Comparison of ENCODE assay signal across 29 cellular contexts in the genomic region with DNA sequence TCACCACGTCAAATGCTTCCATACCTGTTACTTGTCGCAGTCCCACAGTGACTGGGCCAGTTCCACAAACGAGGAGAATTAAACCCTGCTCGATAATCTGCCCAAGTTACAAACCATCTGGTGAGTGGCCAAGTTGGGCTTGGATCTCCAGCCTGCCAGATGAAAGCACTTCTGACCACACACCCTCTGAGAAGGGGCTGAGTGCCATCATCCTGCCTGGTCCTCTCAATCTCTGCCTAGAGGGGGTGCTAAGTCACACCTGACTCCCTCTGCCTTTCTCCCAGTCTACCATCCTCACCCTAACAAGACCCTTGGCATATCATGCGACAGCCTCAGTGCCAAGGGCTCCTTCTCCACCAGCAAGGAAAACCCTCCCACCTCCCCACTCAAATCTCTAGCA. TPM values are rescaled to one million over a fixed set of nuclear protein-coding genes. Genes with fewer than 3 reads are reported as not detected.
DNase-seq lines count a peak whose midpoint lies in the region; ATAC-seq and TF ChIP-seq lines count a peak whose summit lies in the region.
"Had no signal": no experiment of that assay in that cellular context is flagged by ENCODE, and none has a peak within 500 bp of the region (broad histone marks: within the 10 kb centered on the region; RNA-seq: fewer than 3 reads in every experiment).

No MANE protein-coding gene starts in this region.

- H3K9me3 ChIP-seq in H9 (ENCODE audit: control insufficient read depth, low read depth, low read length) = no peaks in the 10 kb centered on the region
- H3K9me3 ChIP-seq in T-helper 17 cell (ENCODE audit: control insufficient read depth, low read length, poor library complexity, severe bottlenecking) = no peaks in the 10 kb centered on the region
- no peaks in the 10 kb centered on the region for H3K9me3 ChIP-seq in endodermal cell (ENCODE audit: control insufficient read depth, low read length)
- no peaks in the 10 kb centered on the region for H3K9me3 ChIP-seq in mucosa of descending colon
- H3K9me3 ChIP-seq: pancreas, SJCRH30 had no signal

- H3T11ph ChIP-seq in H9 (ENCODE audit: low read length) = no peak overlapping the region

- H3K4me3 ChIP-seq in endodermal cell (ENCODE audit: low read length) (no peak overlapping the region), mucosa of descending colon (no peak overlapping the region)
- H3K4me3 ChIP-seq: dorsolateral prefrontal cortex, pancreas, SJCRH30 had no signal

- H3K79me2 ChIP-seq in H9 (ENCODE audit: insufficient read depth, low read length) = no peaks in the 10 kb centered on the region

- H3K4me1 ChIP-seq in H9 (ENCODE audit: insufficient read depth, low read length) (no peaks in the 10 kb centered on the region), endodermal cell (ENCODE audit: control insufficient read depth, insufficient read depth, low read length) (no peaks in the 10 kb centered on the region), mucosa of descending colon (ENCODE audit: low read depth) (no peaks in the 10 kb centered on the region)
- H3K4me1 ChIP-seq: pancreas, SJCRH30 had no signal

- H3K4ac ChIP-seq in H9 (ENCODE audit: low read depth, low read length) = no peak overlapping the region

- H3K27me3 ChIP-seq in H9 (ENCODE audit: insufficient read depth, low read length) = no peaks in the 10 kb centered on the region
- H3K27me3 ChIP-seq in endodermal cell (ENCODE audit: control insufficient read depth, insufficient read depth, low read length, poor library complexity, severe bottlenecking) = no peaks in the 10 kb centered on the region
- H3K27me3 ChIP-seq: dorsolateral prefrontal cortex, pancreas, SJCRH30 had no signal

- H2BK12ac ChIP-seq in H9 (ENCODE audit: insufficient read length, low read depth, low read length) = no peak overlapping the region

- no peak overlapping the region for H2BK120ac ChIP-seq in H9 (ENCODE audit: low read depth, low read length, poor library complexity, severe bottlenecking)

- no peak overlapping the region for H3K14ac ChIP-seq in H9 (ENCODE audit: insufficient read depth, low read length)

- no peak overlapping the region for H3K4me2 ChIP-seq in H9 (ENCODE audit: insufficient read depth, insufficient read length, low read length)

- no peak overlapping the region for H4K5ac ChIP-seq in H9 (ENCODE audit: insufficient read length, low read depth, low read length)

- H3K79me1 ChIP-seq in H9 (ENCODE audit: insufficient read depth, low read depth, low read length, poor library complexity, severe bottlenecking) = no peaks in the 10 kb centered on the region

- no peak overlapping the region for H4K91ac ChIP-seq in H9 (ENCODE audit: insufficient read length, low read depth, low read length)

- H2AK5ac ChIP-seq in H9 (ENCODE audit: insufficient read length, low read length) = no peak overlapping the region

- no peak overlapping the region for H3K23ac ChIP-seq in H9 (ENCODE audit: insufficient read length, low read depth, low read length)

- H3K27ac ChIP-seq in H9 (ENCODE audit: insufficient read length, low read depth, low read length) = no peak overlapping the region
- no peak overlapping the region for H3K27ac ChIP-seq in endodermal cell (ENCODE audit: low read depth, low read length)
- H3K27ac ChIP-seq: dorsolateral prefrontal cortex, pancreas, SJCRH30 had no signal

- H3K4me1 Mint-ChIP-seq in H9 (no peaks in the 10 kb centered on the region), T-helper 17 cell (peaks cover 6% of the 10 kb centered on the region), endodermal cell (no peaks in the 10 kb centered on the region), nephron progenitor cell (no peaks in the 10 kb centered on the region)

- TF ChIP-seq CTCF in H9 (conservative IDR thresholded peaks at IDR 0.05) (no peak; the same call in 2 of the 3 replicates), endodermal cell (conservative IDR thresholded peaks at IDR 0.05) (peak; percentile 47), nephron progenitor cell (IDR thresholded peaks at IDR 0.05) (no peak), mucosa of descending colon (IDR thresholded peaks at IDR 0.05) (no peak)

- H2AFZ ChIP-seq in H9 (ENCODE audit: low read length) = no peak overlapping the region

- DNase-seq in H9 = peak; percentile 22
- no peak for DNase-seq in T-helper 17 cell
- no peak for DNase-seq in endodermal cell
- no peak for DNase-seq in nephron progenitor cell
- no peak for DNase-seq in H4 (ENCODE audit: low spot score)
- DNase-seq in activated CD4-positive, alpha-beta T cell treated with anti-CD3 and anti-CD28 coated beads for 48 hours = no peak
- DNase-seq in HuH-7.5 (ENCODE audit: low spot score) = no peak
- DNase-seq in mucosa of descending colon = no peak
- DNase-seq: activated CD4-positive, CD25-positive, alpha-beta regulatory T cell treated with anti-CD3 and anti-CD28 coated beads, Interleukin-2, amount 50 U/mL, for 72 hours; activated T-cell treated with anti-CD3 and anti-CD28 coated beads, Interleukin-2, amount 50 U/mL, for 1 hour; C1 segment of cervical spinal cord; central memory CD4-positive, alpha-beta T cell; COR-L47; DMS79; dorsolateral prefrontal cortex; GF-D8; midbrain; natural killer cell; NCI-H1092; NCI-H187 treated with DMSO at 0.1 percent for 48 hours; NCI-H526 treated with DMSO at 0.1 percent for 48 hours; SJCRH30; stimulated activated CD4-positive, alpha-beta T cell treated with anti-CD3 and anti-CD28 coated beads, Interleukin-4, amount 100 ng/mL, for 1 hour; substantia nigra; T-cell had no signal

- no peak overlapping the region for H4K8ac ChIP-seq in H9 (replicated peaks; ENCODE audit: insufficient read length, low read depth, low read length)

- WGBS in H9 (ENCODE audit: extremely low coverage, insufficient read length, low lambda C conversion rate) = no CpG with 5 or more reads among the region's 5 CpGs
- 82 to 100% methylated on average over 1 to 5 of the region's 5 CpGs for WGBS in endodermal cell (ENCODE audit: insufficient coverage in 1 of 2, insufficient read length in 1 of 2), 2 experiments

- H3K9me3 Mint-ChIP-seq in H9 (no peaks in the 10 kb centered on the region; a peak in 1 of 5 replicates), endodermal cell (no peaks in the 10 kb centered on the region), nephron progenitor cell (no peaks in the 10 kb centered on the region)
- H3K9me3 Mint-ChIP-seq: IgD-negative memory B cell; natural killer cell; stimulated activated effector memory CD8-positive, alpha-beta T cell treated with anti-CD3 and anti-CD28 coated beads, Interleukin-12 subunit alpha, Interleukin-12 subunit beta, amount 100 ng/mL, for 72 hours; T-cell had no signal

- H3K36me3 ChIP-seq in endodermal cell (ENCODE audit: control insufficient read depth, insufficient read depth, low read length) (peaks cover 66% of the 10 kb centered on the region), mucosa of descending colon (ENCODE audit: low read depth) (no peaks in the 10 kb centered on the region)

- H3K27ac Mint-ChIP-seq in H9 (peak overlapping the region in 1 of 3 experiments; percentile 37; a peak in 2 of 7 replicates), T-helper 17 cell (peak overlapping the region; percentile 43), endodermal cell (no peak overlapping the region), nephron progenitor cell (peak overlapping the region; percentile 82)
- H3K27ac Mint-ChIP-seq: IgD-negative memory B cell; natural killer cell; stimulated activated effector memory CD8-positive, alpha-beta T cell treated with anti-CD3 and anti-CD28 coated beads, Interleukin-12 subunit alpha, Interleukin-12 subunit beta, amount 100 ng/mL, for 72 hours had no signal

- H4K20me1 ChIP-seq in H9 (ENCODE audit: control insufficient read depth, insufficient read depth, insufficient read length) = no peaks in the 10 kb centered on the region

- no peak overlapping the region for H2BK20ac ChIP-seq in H9 (ENCODE audit: low read depth, low read length, poor library complexity, severe bottlenecking)

- H3K36me3 Mint-ChIP-seq in H9 (ENCODE audit: insufficient read depth in 1 of 3, low read depth in 3 of 3) (peaks cover 29 to 84% (median 66%) of the 10 kb centered on the region in 3 experiments; a peak in 6 of 7 replicates), T-helper 17 cell (ENCODE audit: low read depth) (peaks cover 3% of the 10 kb centered on the region), endodermal cell (ENCODE audit: low read depth) (peaks cover 76% of the 10 kb centered on the region), nephron progenitor cell (ENCODE audit: low read depth) (peaks cover 75% of the 10 kb centered on the region)
- H3K36me3 Mint-ChIP-seq: natural killer cell had no signal

- H3K9ac ChIP-seq in H9 (ENCODE audit: extremely low read depth, insufficient read length, low read length) (no peak overlapping the region), endodermal cell (ENCODE audit: extremely low read depth, low read length, poor library complexity, severe bottlenecking) (no peak overlapping the region)

- H2BK15ac ChIP-seq in H9 (ENCODE audit: low read depth, low read length) = no peak overlapping the region

- no peak overlapping the region for H2BK5ac ChIP-seq in H9 (ENCODE audit: insufficient read length, low read length)

- no peak overlapping the region for H3K56ac ChIP-seq in H9 (ENCODE audit: insufficient read length, low read depth, low read length)

- no peaks in the 10 kb centered on the region; the same call in none of the 2 replicates for H3K27me3 Mint-ChIP-seq in H9 (ENCODE audit: low read depth)
- H3K27me3 Mint-ChIP-seq in T-helper 17 cell = no peaks in the 10 kb centered on the region
- no peaks in the 10 kb centered on the region for H3K27me3 Mint-ChIP-seq in endodermal cell (ENCODE audit: insufficient read depth)
- no peaks in the 10 kb centered on the region for H3K27me3 Mint-ChIP-seq in nephron progenitor cell (ENCODE audit: low read depth, poor library complexity)
- H3K27me3 Mint-ChIP-seq: IgD-negative memory B cell, T-cell had no signal

- H3K4me3 Mint-ChIP-seq in H9 (no peak overlapping the region), T-helper 17 cell (no peak overlapping the region), endodermal cell (no peak overlapping the region), nephron progenitor cell (no peak overlapping the region)
- H3K4me3 Mint-ChIP-seq: natural killer cell; stimulated activated effector memory CD8-positive, alpha-beta T cell treated with anti-CD3 and anti-CD28 coated beads, Interleukin-12 subunit alpha, Interleukin-12 subunit beta, amount 100 ng/mL, for 72 hours; T-cell had no signal

- no peaks in the 10 kb centered on the region for H3K23me2 ChIP-seq in H9 (ENCODE audit: insufficient read length, low read depth, low read length, poor library complexity, severe bottlenecking)

- H3K18ac ChIP-seq in H9 (ENCODE audit: insufficient read length, low read depth, low read length) = no peak overlapping the region

- intact Hi-C loops in mucosa of descending colon (cut with DNase I, micrococcal nuclease) = no loop called here

- ATAC-seq in T-helper 17 cell (no peak), mucosa of descending colon (no peak)
- ATAC-seq: natural killer cell; Panc1; pancreas; stimulated activated effector memory CD8-positive, alpha-beta T cell treated with anti-CD3 and anti-CD28 coated beads, Interleukin-12 subunit alpha, Interleukin-12 subunit beta, amount 100 ng/mL, for 72 hours; T-cell had no signal

RNA-seq across cellular contexts. Expression of a gene that starts 15.8 kb away (rescaled TPM):
- total RNA-seq in H9 (2021) = 117 and 121 TPM in 2 replicates
- 10 to 100 TPM; 25.2 to 29.0 TPM for total RNA-seq in T-helper 17 cell
- 10 to 100 TPM; 76.9 to 80.6 TPM for total RNA-seq in endodermal cell
- polyA plus RNA-seq in endodermal cell (2013, experiment 1 of 2) = 68.7 TPM
- 67.9 TPM for polyA plus RNA-seq in endodermal cell (2013, experiment 2 of 2)
- 204 and 205 TPM in 2 replicates for total RNA-seq in H4 (2014; rRNA removed; shearing (Covaris generic))
- 10 to 100 TPM; 31.4 to 40.0 (median 37.1) TPM for total RNA-seq in mucosa of descending colon

RNA-seq across cellular contexts. Expression of a gene that starts 16.5 kb away (rescaled TPM):
- 23.5 and 24.5 TPM in 2 replicates for total RNA-seq in H9 (2021)
- 10 to 100 TPM in 1 of 2 donors, 1 to 10 TPM in 1; 8.2 to 11.2 TPM for total RNA-seq in T-helper 17 cell
- 10 to 100 TPM; 39.0 to 51.7 TPM for total RNA-seq in endodermal cell
- 37.9 TPM for polyA plus RNA-seq in endodermal cell (2013, experiment 1 of 2)
- polyA plus RNA-seq in endodermal cell (2013, experiment 2 of 2) = 36.0 TPM
- total RNA-seq in H4 (2014; rRNA removed; shearing (Covaris generic)) = 12.8 and 13.2 TPM in 2 replicates
- total RNA-seq in mucosa of descending colon = 10 to 100 TPM; 15.1 to 16.2 (median 15.3) TPM

RNA-seq across cellular contexts. Expression of a gene that starts 22.0 kb away (rescaled TPM):
- 71.9 and 74.4 TPM in 2 replicates for total RNA-seq in H9 (2021)
- 10 to 100 TPM; 32.3 to 37.5 TPM for total RNA-seq in T-helper 17 cell
- total RNA-seq in endodermal cell = 10 to 100 TPM; 51.6 to 65.2 TPM
- 64.5 TPM for polyA plus RNA-seq in endodermal cell (2013, experiment 1 of 2)
- polyA plus RNA-seq in endodermal cell (2013, experiment 2 of 2) = 63.3 TPM
- 53.7 and 63.2 TPM in 2 replicates for total RNA-seq in H4 (2014; rRNA removed; shearing (Covaris generic))
- total RNA-seq in mucosa of descending colon = 10 to 100 TPM; 58.7 to 82.8 (median 75.2) TPM

RNA-seq across cellular contexts. Expression of a gene that starts 22.2 kb away (rescaled TPM):
- total RNA-seq in H9 (2021) (29.7 TPM in 2 replicates), T-helper 17 cell (10 to 100 TPM; 25.7 to 41.9 TPM), endodermal cell (10 to 100 TPM; 36.6 to 38.0 TPM), mucosa of descending colon (100 to 1,000 TPM in 1 of 3 donors, 10 to 100 TPM in 2; 69.1 to 144 (median 99.1) TPM)
- polyA plus RNA-seq in endodermal cell (2013, experiment 1 of 2) = 40.7 TPM
- polyA plus RNA-seq in endodermal cell (2013, experiment 2 of 2) = 35.4 TPM
- total RNA-seq in H4 (2014; rRNA removed; shearing (Covaris generic)) = 11.6 and 21.7 TPM in 2 replicates

RNA-seq across cellular contexts. Expression of a gene that starts 23.1 kb away (rescaled TPM):
- total RNA-seq in H9 (2021) (146 TPM in 2 replicates), T-helper 17 cell (10 to 100 TPM; 31.1 TPM), endodermal cell (100 to 1,000 TPM; 124 to 135 TPM), mucosa of descending colon (10 to 100 TPM; 53.4 to 84.1 (median 57.3) TPM)
- polyA plus RNA-seq in endodermal cell (2013, experiment 1 of 2) = 111 TPM
- 113 TPM for polyA plus RNA-seq in endodermal cell (2013, experiment 2 of 2)
- 77.4 and 95.0 TPM in 2 replicates for total RNA-seq in H4 (2014; rRNA removed; shearing (Covaris generic))
